ENCODE assay signal across 1 cellular context in genomic region chr12:77888611-77889010, GRCh38.
TF ChIP-seq lines count a peak whose summit lies in the region.

No MANE protein-coding gene starts in this region.

TF ChIP-seq in HCT116, 20 proteins besides CTCF, POLR2A, EP300 and RAD21 (continued from another document):
- TF ChIP-seq CBX3 (IDR thresholded peaks at IDR 0.05; ENCODE audit: low read depth): no peak
- no peak for TF ChIP-seq SRF (IDR thresholded peaks at IDR 0.05; ENCODE audit: low read depth)
- no peak for TF ChIP-seq SIN3A (IDR thresholded peaks at IDR 0.05; ENCODE audit: low read depth)
- no peak for TF ChIP-seq YY1 (IDR thresholded peaks at IDR 0.05; ENCODE audit: extremely low read depth, insufficient replicate concordance, low read depth, low read length)
- TF ChIP-seq ELF1 (IDR thresholded peaks at IDR 0.05; ENCODE audit: borderline replicate concordance, low read depth): no peak
- no peak for TF ChIP-seq ATF3 (IDR thresholded peaks at IDR 0.05)
- peak; percentile 82 for TF ChIP-seq FOSL1 (IDR thresholded peaks at IDR 0.05; ENCODE audit: low read depth)
TF ChIP-seq in HCT116: peak in this region for 5.
